ENCODE assay signal across 10 cellular contexts in the genomic region with DNA sequence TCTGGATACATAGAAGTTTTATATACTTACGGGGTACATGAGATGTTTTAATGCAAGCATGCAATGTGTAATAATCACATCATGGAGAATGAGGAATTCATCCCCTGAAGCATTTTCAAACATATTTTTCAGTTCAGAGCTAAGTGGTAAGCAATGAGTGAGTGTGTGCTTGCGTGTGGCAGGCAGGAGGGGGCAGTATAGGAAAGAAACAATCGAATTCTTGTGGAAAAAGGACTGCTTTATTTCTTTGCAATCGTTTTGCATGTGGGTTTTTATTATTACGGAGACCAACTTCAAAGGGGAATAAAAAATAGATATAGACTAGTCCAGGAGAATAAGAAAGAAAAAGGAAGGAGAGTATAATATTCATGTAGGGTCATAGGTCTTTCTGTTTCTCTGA.
DNase-seq lines count a peak whose midpoint lies in the region; TF ChIP-seq lines count a peak whose summit lies in the region.
"Had no signal": no experiment of that assay in that cellular context is flagged by ENCODE, and none has a peak within 500 bp of the region (broad histone marks: within the 10 kb centered on the region; RNA-seq: fewer than 3 reads in every experiment).

No MANE protein-coding gene starts in this region.

- no peaks in the 10 kb centered on the region for H4K20me1 ChIP-seq in GM23248 (ENCODE audit: insufficient read depth)
- H4K20me1 ChIP-seq in OCI-LY7 (ENCODE audit: insufficient read depth, low read length) = no peaks in the 10 kb centered on the region

- DNase-seq in DMS53 treated with DMSO at 0.1 percent for 48 hours (lab: John Stamatoyannopoulos, UW; ENCODE audit: unreplicated experiment) (peak; percentile 0), GM23248 (peak; percentile 37), OCI-LY7 (ENCODE audit: low spot score) (peak; percentile 24), kidney glomerular epithelial cell (lab: John Stamatoyannopoulos, UW) (peak; percentile 14), midbrain (lab: John Stamatoyannopoulos, UW) (no peak), HPDE6-E6E7 (ENCODE audit: extremely low spot score) (no peak), GM03348 (ENCODE audit: low spot score) (no peak)
- no peak for DNase-seq in activated CD4-positive, alpha-beta T cell treated with anti-CD3 and anti-CD28 coated beads, Interleukin-2, amount 50 U/mL, for 4 hours
- DNase-seq: activated naive CD4-positive, alpha-beta T cell treated with anti-CD3 and anti-CD28 coated beads, Interleukin-2, amount 50 U/mL, for 16 hours had no signal

- H3K4me2 ChIP-seq in GM23248 (ENCODE audit: unreplicated experiment) (no peak overlapping the region), OCI-LY7 (ENCODE audit: low read length) (no peak overlapping the region)

- H3K36me3 ChIP-seq in GM23248 (ENCODE audit: low read depth) (no peaks in the 10 kb centered on the region), OCI-LY7 (ENCODE audit: insufficient read depth, low read length) (no peaks in the 10 kb centered on the region)
- H3K36me3 ChIP-seq: SJSA1 had no signal

- POLR2A ChIA-PET in OCI-LY7 (lab: Charles Lee) = no interaction called here

- in situ Hi-C loops in GM23248 (cut with MboI) = no loop called here

- BruUV-seq in OCI-LY7 (replicated peaks; lab: Mats Ljungman, UMichigan) = no TSS peak

- H3K4me3 ChIP-seq in GM23248 = no peak overlapping the region
- H3K4me3 ChIP-seq in OCI-LY7 (ENCODE audit: low read depth, low read length, poor library complexity, severe bottlenecking) = no peak overlapping the region
- H3K4me3 ChIP-seq: SJSA1 had no signal

- H3K9ac ChIP-seq in GM23248 = no peak overlapping the region

- no peak overlapping the region for H2AFZ ChIP-seq in GM23248
- peak overlapping the region; percentile 6; the same call in 1 of the 2 replicates for H2AFZ ChIP-seq in OCI-LY7 (ENCODE audit: low read length)

- WGBS in GM23248 (ENCODE audit: low coverage in 1 of 2, low lambda C conversion rate in 2 of 2, missing lambda C conversion rate in 2 of 2), 2 experiments = 9 to 15% methylated on average over 5 of the region's 5 CpGs

- H3F3A ChIP-seq in GM23248 (ENCODE audit: insufficient read depth) = no peaks in the 10 kb centered on the region

- H3K27me3 ChIP-seq in GM23248 (replicated peaks; ENCODE audit: insufficient read depth) = no peaks in the 10 kb centered on the region
- H3K27me3 ChIP-seq: SJSA1 had no signal

- TF ChIP-seq CTCF in OCI-LY7 (conservative IDR thresholded peaks at IDR 0.05; ENCODE audit: low read length) = peak; percentile 82

- no peaks in the 10 kb centered on the region for H3K9me2 ChIP-seq in GM23248 (ENCODE audit: insufficient read depth)
- H3K9me2 ChIP-seq in OCI-LY7 (ENCODE audit: insufficient read depth, low read length) = no peaks in the 10 kb centered on the region; the same call in 1 of the 2 replicates

- H3K4me1 ChIP-seq in GM23248 (ENCODE audit: insufficient read depth) (no peaks in the 10 kb centered on the region), OCI-LY7 (ENCODE audit: insufficient read depth, low read length, poor library complexity, severe bottlenecking) (peaks cover 14% of the 10 kb centered on the region)
- H3K4me1 ChIP-seq: SJSA1 had no signal

- CTCF ChIA-PET in OCI-LY7 (lab: Charles Lee; ENCODE audit: unreplicated experiment) = no interaction called here

- intact Hi-C loops in OCI-LY7 (cut with micrococcal nuclease; ENCODE audit: unreplicated experiment) = no loop called here

- no peaks in the 10 kb centered on the region for H3K9me3 ChIP-seq in GM23248 (ENCODE audit: low read depth)
- no peaks in the 10 kb centered on the region for H3K9me3 ChIP-seq in OCI-LY7 (ENCODE audit: low read length)
- H3K9me3 ChIP-seq: SJSA1 had no signal

- no peak overlapping the region for H3K27ac ChIP-seq in GM23248
- no peak overlapping the region for H3K27ac ChIP-seq in OCI-LY7 (ENCODE audit: low read depth, low read length, poor library complexity, severe bottlenecking)
- H3K27ac ChIP-seq: SJSA1 had no signal

- H3K79me2 ChIP-seq in GM23248 (ENCODE audit: insufficient read depth) = no peaks in the 10 kb centered on the region
- H3K79me2 ChIP-seq in OCI-LY7 (ENCODE audit: insufficient read depth, low read depth, low read length) = no peaks in the 10 kb centered on the region

Comparison
In these comparisons a context has a peak if more than half of its experiments do, and no peak if none do; other contexts are left out.
1. DNase-seq: peak in DMS53 treated with DMSO at 0.1 percent for 48 hours (single experiment), GM23248 (single experiment), OCI-LY7 (single experiment) and kidney glomerular epithelial cell (single experiment); none in midbrain (single experiment), activated CD4-positive, alpha-beta T cell treated with anti-CD3 and anti-CD28 coated beads, Interleukin-2, amount 50 U/mL, for 4 hours (0 of 2), HPDE6-E6E7 (single experiment) and GM03348 (single experiment).